In the genomic region with DNA sequence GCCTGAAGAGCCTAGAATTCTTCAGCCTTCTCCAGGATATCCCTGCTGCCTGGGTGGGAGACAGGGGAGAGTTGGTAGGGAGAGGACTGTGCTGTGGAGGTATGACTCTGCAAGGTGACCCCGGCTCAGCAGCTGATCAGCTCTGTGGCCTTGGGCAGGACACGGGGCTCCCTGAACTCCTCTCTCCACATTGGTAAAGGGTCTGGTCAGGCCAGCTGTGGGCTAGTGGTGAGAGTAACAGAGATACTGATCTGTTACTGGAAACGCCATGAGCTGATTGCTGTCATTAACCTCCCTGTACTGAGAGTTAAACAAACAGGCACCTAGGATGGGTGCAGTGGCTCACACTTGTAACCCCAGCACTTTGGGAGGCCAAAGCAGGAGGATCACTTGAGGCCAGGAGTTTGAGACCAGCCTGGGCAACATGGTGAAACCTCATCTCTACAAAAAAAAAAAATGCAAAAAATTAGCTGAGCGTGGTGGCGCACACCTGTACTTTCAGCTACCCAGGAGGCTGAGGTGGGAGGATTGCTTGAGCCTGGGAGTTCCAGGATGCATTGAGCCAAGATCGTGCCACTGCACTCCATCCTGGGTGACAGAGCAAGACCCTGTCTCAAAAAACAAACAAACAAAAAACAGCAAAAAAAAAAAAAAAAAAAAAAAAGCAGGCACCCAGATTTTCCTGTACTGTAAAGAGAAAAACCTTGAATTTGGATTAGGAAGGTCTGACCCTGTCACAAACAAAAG, we compare ENCODE assay signal across 24 cellular contexts.
DNase-seq lines count a peak whose midpoint lies in the region; ATAC-seq, FAIRE-seq and TF ChIP-seq lines count a peak whose summit lies in the region.
"Had no signal": no experiment of that assay in that cellular context is flagged by ENCODE, and none has a peak within 500 bp of the region (broad histone marks: within the 10 kb centered on the region; RNA-seq: fewer than 3 reads in every experiment).

No MANE protein-coding gene starts in this region.

- H3K79me2 ChIP-seq in HepG2 (ENCODE audit: insufficient read depth, low read length): peaks cover 7% of the 10 kb centered on the region

- H3K4me1 ChIP-seq in HepG2 (ENCODE audit: insufficient read depth, low read length) (peaks cover 32% of the 10 kb centered on the region), pancreas (no peaks in the 10 kb centered on the region)

- intact Hi-C loops in Right ventricle myocardium superior (cut with DNase I) (no loop called here), left cardiac atrium (cut with DNase I) (no loop called here), HepG2 (cut with micrococcal nuclease; ENCODE audit: unreplicated experiment) (no loop called here), pancreas (cut with DNase I) (no loop called here)

- TF ChIP-seq RAD21 in HepG2 (CRISPR knock-in tag; IDR thresholded peaks at IDR 0.05): no peak

- H3K36me3 ChIP-seq in HepG2 (replicated peaks in 1 of 2; ENCODE audit: control insufficient read depth in 1 of 2, insufficient read depth in 2 of 2, low read length in 2 of 2) (peaks cover 3% of the 10 kb centered on the region in 2 experiments; a peak in 2 of 5 replicates), pancreas (no peaks in the 10 kb centered on the region)

- CTCF ChIA-PET in RWPE1 (lab: Yijun Ruan, JAX) (no interaction called here), HepG2 (lab: Yijun Ruan, JAX; ENCODE audit: low intra/inter-chr PET ratio, low total read pairs) (no interaction called here)

- in situ Hi-C loops in HepG2 (cut with HindIII; ENCODE audit: extremely low pct_ligation_motif_present, low pct_unique_long_range_greater_than_20kb): no loop called here

- no peak overlapping the region for H2AFZ ChIP-seq in HepG2 (ENCODE audit: low read length)

- H3K9ac ChIP-seq in HepG2 (ENCODE audit: insufficient read depth, low read depth, low read length): no peak overlapping the region

- DNase-seq in Right ventricle myocardium superior (no peak), left cardiac atrium (no peak), RWPE1 (ENCODE audit: low spot score) (no peak), HepG2 (ENCODE audit: low spot score) (no peak), AML-193 (lab: John Stamatoyannopoulos, UW) (no peak), pancreas (no peak), erythroblast (lab: John Stamatoyannopoulos, UW) (no peak)
- DNase-seq: 8988T; Caco-2; CD4-positive, alpha-beta T cell; DMS153; EL; H9; NCI-H1105 treated with DMSO at 0.1 percent for 48 hours; NCI-H1694; NCI-H2107; NCI-H226; NCI-H524 treated with DMSO at 0.1 percent for 48 hours; T-cell had no signal

- WGBS in HepG2 (ENCODE audit: low lambda C conversion rate): 74% methylated on average over 5 of the region's 6 CpGs
- WGBS in pancreas, 2 donors: 84 to 90% methylated on average over 6 of the region's 6 CpGs

- no peaks in the 10 kb centered on the region; a peak in 1 of 5 replicates for H3K27me3 ChIP-seq in HepG2 (ENCODE audit: control insufficient read depth in 1 of 2, insufficient read depth in 2 of 2, low read length in 2 of 2)
- no peaks in the 10 kb centered on the region for H3K27me3 ChIP-seq in pancreas

- TF ChIP-seq POLR2A in HepG2 (IDR thresholded peaks at IDR 0.05; ENCODE audit: insufficient read depth in 1 of 2, low read depth in 2 of 2, low read length in 2 of 2): no peak
- TF ChIP-seq POLR2A in erythroblast (IDR thresholded peaks at IDR 0.05; ENCODE audit: low read length): no peak

- H3K27ac ChIP-seq in RWPE1 (0 out of 2 replicates have a peak overlapping the region, but pooled peaks have one; percentile 1), HepG2 (ENCODE audit: extremely low read length, insufficient read depth, low read length) (no peak overlapping the region), pancreas (no peak overlapping the region)

- FAIRE-seq in HepG2 (lab: Jason Lieb, UNC): no peak
- FAIRE-seq in pancreas (lab: Jason Lieb, UNC): no peak
- FAIRE-seq: GM12891, GM18507, HTR-8/SVneo had no signal

- H3K4me3 ChIP-seq in HepG2 (replicated peaks in 1 of 3; ENCODE audit: insufficient read depth in 1 of 3, low read depth in 2 of 3, low read length in 3 of 3) (no peak overlapping the region), pancreas (no peak overlapping the region)

- POLR2A ChIA-PET in RWPE1 (lab: Yijun Ruan, JAX; ENCODE audit: low non-redundant PET): no interaction called here
- POLR2A ChIA-PET in HepG2 (lab: Yijun Ruan, JAX): no interaction called here

- TF ChIP-seq EP300 in HepG2 (IDR thresholded peaks at IDR 0.05; ENCODE audit: low read depth in 2 of 2, low read length in 2 of 2) (no peak), HepG2 (CRISPR knock-in tag; IDR thresholded peaks at IDR 0.05; ENCODE audit: borderline replicate concordance) (no peak)

- TF ChIP-seq CTCF in RWPE1 (conservative IDR thresholded peaks at IDR 0.05; ENCODE audit: low read depth): no peak
- TF ChIP-seq CTCF in HepG2 (CRISPR knock-in tag; IDR thresholded peaks at IDR 0.05): no peak
- TF ChIP-seq CTCF in pancreas (IDR thresholded peaks at IDR 0.05): no peak

- BruUV-seq in HepG2 (replicated peaks; lab: Mats Ljungman, UMichigan): no TSS peak

- ATAC-seq in Right ventricle myocardium superior (ENCODE audit: poor library complexity) (peak; percentile 24), left cardiac atrium (no peak), HepG2 (peak; percentile 54), pancreas (no peak), GM21528 (IDR thresholded peaks at IDR 0.05; ENCODE audit: low FRiP score, unreplicated experiment) (no peak)
- ATAC-seq: Panc1, T-cell had no signal

- peaks cover 22% of the 10 kb centered on the region; the same call in 1 of the 2 replicates for H4K20me1 ChIP-seq in HepG2 (ENCODE audit: insufficient read depth, low read length)

- no peak overlapping the region for H3K4me2 ChIP-seq in HepG2 (ENCODE audit: low read depth, low read length)

- H3K9me3 ChIP-seq in HepG2 (ENCODE audit: low read length): no peaks in the 10 kb centered on the region
- H3K9me3 ChIP-seq in pancreas: no peaks in the 10 kb centered on the region
- H3K9me3 ChIP-seq: Caco-2 had no signal

TF ChIP-seq in HepG2, 621 proteins besides CTCF, POLR2A, EP300 and RAD21:
- TF ChIP-seq, protein P1, sequence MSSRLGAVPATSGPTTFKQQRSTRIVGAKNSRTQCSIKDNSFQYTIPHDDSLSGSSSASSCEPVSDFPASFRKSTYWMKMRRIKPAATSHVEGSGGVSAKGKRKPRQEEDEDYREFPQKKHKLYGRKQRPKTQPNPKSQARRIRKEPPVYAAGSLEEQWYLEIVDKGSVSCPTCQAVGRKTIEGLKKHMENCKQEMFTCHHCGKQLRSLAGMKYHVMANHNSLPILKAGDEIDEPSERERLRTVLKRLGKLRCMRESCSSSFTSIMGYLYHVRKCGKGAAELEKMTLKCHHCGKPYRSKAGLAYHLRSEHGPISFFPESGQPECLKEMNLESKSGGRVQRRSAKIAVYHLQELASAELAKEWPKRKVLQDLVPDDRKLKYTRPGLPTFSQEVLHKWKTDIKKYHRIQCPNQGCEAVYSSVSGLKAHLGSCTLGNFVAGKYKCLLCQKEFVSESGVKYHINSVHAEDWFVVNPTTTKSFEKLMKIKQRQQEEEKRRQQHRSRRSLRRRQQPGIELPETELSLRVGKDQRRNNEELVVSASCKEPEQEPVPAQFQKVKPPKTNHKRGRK (CRISPR knock-in tag; IDR thresholded peaks at IDR 0.05): no peak
- TF ChIP-seq MEF2D (CRISPR knock-in tag; IDR thresholded peaks at IDR 0.05) (no peak), MEIS1 (CRISPR knock-in tag; IDR thresholded peaks at IDR 0.05; ENCODE audit: borderline replicate concordance) (no peak), ZNF747 (CRISPR knock-in tag; IDR thresholded peaks at IDR 0.05; ENCODE audit: borderline replicate concordance) (no peak), ELF3 (CRISPR knock-in tag; IDR thresholded peaks at IDR 0.05) (no peak)
- TF ChIP-seq, protein P2, sequence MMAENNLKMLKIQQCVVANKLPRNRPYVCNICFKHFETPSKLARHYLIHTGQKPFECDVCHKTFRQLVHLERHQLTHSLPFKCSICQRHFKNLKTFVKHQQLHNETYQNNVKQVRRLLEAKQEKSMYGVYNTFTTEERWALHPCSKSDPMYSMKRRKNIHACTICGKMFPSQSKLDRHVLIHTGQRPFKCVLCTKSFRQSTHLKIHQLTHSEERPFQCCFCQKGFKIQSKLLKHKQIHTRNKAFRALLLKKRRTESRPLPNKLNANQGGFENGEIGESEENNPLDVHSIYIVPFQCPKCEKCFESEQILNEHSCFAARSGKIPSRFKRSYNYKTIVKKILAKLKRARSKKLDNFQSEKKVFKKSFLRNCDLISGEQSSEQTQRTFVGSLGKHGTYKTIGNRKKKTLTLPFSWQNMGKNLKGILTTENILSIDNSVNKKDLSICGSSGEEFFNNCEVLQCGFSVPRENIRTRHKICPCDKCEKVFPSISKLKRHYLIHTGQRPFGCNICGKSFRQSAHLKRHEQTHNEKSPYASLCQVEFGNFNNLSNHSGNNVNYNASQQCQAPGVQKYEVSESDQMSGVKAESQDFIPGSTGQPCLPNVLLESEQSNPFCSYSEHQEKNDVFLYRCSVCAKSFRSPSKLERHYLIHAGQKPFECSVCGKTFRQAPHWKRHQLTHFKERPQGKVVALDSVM (CRISPR knock-in tag; IDR thresholded peaks at IDR 0.05): peak; percentile 60; the same call in 1 of the 2 replicates
- TF ChIP-seq, protein P3, sequence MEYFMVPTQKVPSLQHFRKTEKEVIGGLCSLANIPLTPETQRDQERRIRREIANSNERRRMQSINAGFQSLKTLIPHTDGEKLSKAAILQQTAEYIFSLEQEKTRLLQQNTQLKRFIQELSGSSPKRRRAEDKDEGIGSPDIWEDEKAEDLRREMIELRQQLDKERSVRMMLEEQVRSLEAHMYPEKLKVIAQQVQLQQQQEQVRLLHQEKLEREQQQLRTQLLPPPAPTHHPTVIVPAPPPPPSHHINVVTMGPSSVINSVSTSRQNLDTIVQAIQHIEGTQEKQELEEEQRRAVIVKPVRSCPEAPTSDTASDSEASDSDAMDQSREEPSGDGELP (IDR thresholded peaks at IDR 0.05; ENCODE audit: borderline replicate concordance, low read depth): peak; percentile 18; the same call in 1 of the 2 replicates

Comparison
In these comparisons a context has a peak if more than half of its experiments do, and no peak if none do; other contexts are left out.
1. ATAC-seq: peak in Right ventricle myocardium superior (single experiment) and HepG2 (single experiment); none in left cardiac atrium (0 of 2), pancreas (0 of 4) and GM21528 (single experiment).